Comparison of ENCODE assay signal across 21 cellular contexts in genomic region chr7:148587076-148587475, GRCh38. TPM values are rescaled to one million over a fixed set of nuclear protein-coding genes. Genes with fewer than 3 reads are reported as not detected.
DNase-seq lines count a peak whose midpoint lies in the region; ATAC-seq and TF ChIP-seq lines count a peak whose summit lies in the region.
"Had no signal": no experiment of that assay in that cellular context is flagged by ENCODE, and none has a peak within 500 bp of the region (broad histone marks: within the 10 kb centered on the region; RNA-seq: fewer than 3 reads in every experiment).

No MANE protein-coding gene starts in this region.

- H3K9ac ChIP-seq in BLaER1 = no peak overlapping the region

- CTCF ChIA-PET in HEK293 (lab: Yijun Ruan, JAX) = no interaction called here

- H3K36me3 ChIP-seq in BLaER1 = no peaks in the 10 kb centered on the region
- H3K36me3 ChIP-seq in HEK293 (ENCODE audit: control insufficient read depth in 2 of 2, insufficient read depth in 1 of 2, low read length in 2 of 2) = no peaks in the 10 kb centered on the region

- peak overlapping the region; percentile 23; the same call in 1 of the 2 replicates for H3K4me2 ChIP-seq in BLaER1

- no peak overlapping the region for H3K4me3 ChIP-seq in BLaER1
- H3K4me3 ChIP-seq in HEK293 (ENCODE audit: low read depth, low read length) = no peak overlapping the region
- H3K4me3 ChIP-seq: GM12878 had no signal

- H3K27ac ChIP-seq in BLaER1 = no peak overlapping the region
- no peak overlapping the region for H3K27ac ChIP-seq in HEK293 (ENCODE audit: extremely low read depth, low read depth, low read length)

- H3K4me1 ChIP-seq in BLaER1 (peaks cover 10% of the 10 kb centered on the region), HEK293 (ENCODE audit: control insufficient read depth, insufficient read depth, low read length) (no peaks in the 10 kb centered on the region)

- no peak for ATAC-seq in HG02642 (IDR thresholded peaks at IDR 0.05; ENCODE audit: poor library complexity, unreplicated experiment)
- ATAC-seq: GM12878 had no signal

- POLR2A ChIA-PET in HEK293 (lab: Yijun Ruan, JAX) = no interaction called here

- no peaks in the 10 kb centered on the region for H3K9me3 ChIP-seq in BLaER1
- H3K9me3 ChIP-seq in HEK293 (ENCODE audit: control insufficient read depth, insufficient read depth, low read depth, low read length) = no peaks in the 10 kb centered on the region

- TF ChIP-seq CTCF in HEK293 (tag by site-specific recombination; IDR thresholded peaks at IDR 0.05) = no peak

- DNase-seq in NCI-H82 treated with DMSO at 0.1 percent for 48 hours (lab: John Stamatoyannopoulos, UW; ENCODE audit: unreplicated experiment) (peak; percentile 75), myocyte (ENCODE audit: low read depth) (peak; percentile 89), NCI-H2107 (lab: John Stamatoyannopoulos, UW) (no peak), NCI-H526 (lab: John Stamatoyannopoulos, UW) (no peak), NCI-H2107 treated with DMSO at 0.1 percent for 48 hours (lab: John Stamatoyannopoulos, UW; ENCODE audit: unreplicated experiment) (no peak)
- DNase-seq: DMS79, H7, HFFc6, Kasumi-1, NCI-H1105 treated with DMSO at 0.1 percent for 48 hours, NCI-H1694, NCI-H2081, NCI-H446 treated with DMSO at 0.1 percent for 48 hours, NCI-H748 treated with DMSO at 0.1 percent for 48 hours, Right ventricle myocardium superior, SW 1271 had no signal

- no peaks in the 10 kb centered on the region for H4K20me1 ChIP-seq in BLaER1

- H3K27me3 ChIP-seq in BLaER1 = no peaks in the 10 kb centered on the region

TF ChIP-seq in HEK293, 187 proteins besides CTCF, POLR2A, EP300 and RAD21:
- TF ChIP-seq ZNF37A (tag by site-specific recombination; IDR thresholded peaks at IDR 0.05) (no peak), ZNF157 (tag by site-specific recombination; IDR thresholded peaks at IDR 0.05) (no peak), AEBP2 (tag by site-specific recombination; IDR thresholded peaks at IDR 0.05; ENCODE audit: borderline replicate concordance) (no peak), GLIS1 (tag by site-specific recombination; IDR thresholded peaks at IDR 0.05) (0 out of 2 replicates have a peak, but pooled peaks have one; percentile 27), ZNF18 (tag by site-specific recombination; IDR thresholded peaks at IDR 0.05) (no peak)

RNA-seq across cellular contexts. Expression of gene C7orf33, which starts 3.5 kb away (rescaled TPM):
- total RNA-seq in myocyte = not detected in 2 replicates
- polyA plus RNA-seq in myocyte (2012) = not detected
- total RNA-seq: GM12878, H7, HFFc6, Right ventricle myocardium superior, RPMI7951 had no signal
- polyA plus RNA-seq: GM12878 had no signal

Comparison
In these comparisons a context has a peak if more than half of its experiments do, and no peak if none do; other contexts are left out.
1. DNase-seq: peak in NCI-H82 treated with DMSO at 0.1 percent for 48 hours (single experiment) and myocyte (single experiment); none in NCI-H2107 (single experiment), NCI-H526 (0 of 2) and NCI-H2107 treated with DMSO at 0.1 percent for 48 hours (single experiment).